ENCODE assay signal across 26 cellular contexts in genomic region chr2:39350658-39351057, GRCh38.
A peak's percentile ranks its signal among the peaks of the same experiment; 100 is the strongest.
DNase-seq lines count a peak whose midpoint lies in the region; ATAC-seq, FAIRE-seq and TF ChIP-seq lines count a peak whose summit lies in the region.
"Had no signal": no experiment of that assay in that cellular context is flagged by ENCODE, and none has a peak within 500 bp of the region (broad histone marks: within the 10 kb centered on the region; RNA-seq: fewer than 3 reads in every experiment).

No MANE protein-coding gene starts in this region.

- H3K4me3 ChIP-seq in HEK293 (ENCODE audit: low read depth, low read length) (no peak overlapping the region), psoas muscle (no peak overlapping the region), kidney (ENCODE audit: low read length in 2 of 2) (no peak overlapping the region)
- H3K4me3 ChIP-seq: BLaER1 treated with 17β-estradiol and CSF1 and Interleukin-3, amounts not matched to agents 10 nM and 100 nM; GM12878 had no signal

- H3K9me3 ChIP-seq in HEK293 (ENCODE audit: control insufficient read depth, insufficient read depth, low read depth, low read length) (no peaks in the 10 kb centered on the region), psoas muscle (no peaks in the 10 kb centered on the region), kidney (ENCODE audit: control insufficient read depth in 1 of 2, low read length in 2 of 2) (no peaks in the 10 kb centered on the region)
- H3K9me3 ChIP-seq: BLaER1 treated with 17β-estradiol and CSF1 and Interleukin-3, amounts not matched to agents 10 nM and 100 nM; Caco-2 had no signal

- no peak for ATAC-seq in psoas muscle
- ATAC-seq: CD8-positive, alpha-beta T cell; GM12878 had no signal

- H3K27ac ChIP-seq in HEK293 (ENCODE audit: extremely low read depth, low read depth, low read length), result no peak overlapping the region
- peak overlapping the region; percentile 6 for H3K27ac ChIP-seq in psoas muscle
- H3K27ac ChIP-seq in substantia nigra (ENCODE audit: low read depth, low read length, poor library complexity, severe bottlenecking), result no peak overlapping the region
- no peak overlapping the region for H3K27ac ChIP-seq in kidney (ENCODE audit: low read depth in 2 of 2, low read length in 2 of 2)
- H3K27ac ChIP-seq: BLaER1 treated with 17β-estradiol and CSF1 and Interleukin-3, amounts not matched to agents 10 nM and 100 nM; C4-2B had no signal

- H3K36me3 ChIP-seq in HEK293 (ENCODE audit: control insufficient read depth in 2 of 2, insufficient read depth in 1 of 2, low read length in 2 of 2) (no peaks in the 10 kb centered on the region; a peak in 1 of 3 replicates), psoas muscle (ENCODE audit: insufficient read depth in 1 of 2, low read depth in 1 of 2) (peaks cover 3 to 17% of the 10 kb centered on the region in 2 donors), kidney (ENCODE audit: control insufficient read depth in 1 of 2, insufficient read depth in 2 of 2, low read length in 2 of 2) (no peaks in the 10 kb centered on the region)

- no peak overlapping the region for H3K9ac ChIP-seq in kidney (ENCODE audit: low read length in 2 of 2)
- H3K9ac ChIP-seq: BLaER1 treated with 17β-estradiol and CSF1 and Interleukin-3, amounts not matched to agents 10 nM and 100 nM had no signal

- DNase-seq in D341Med (ENCODE audit: low spot score), result peak; percentile 41
- DNase-seq in NCI-H82 treated with DMSO at 0.1 percent for 48 hours (lab: John Stamatoyannopoulos, UW; ENCODE audit: unreplicated experiment), result peak; percentile 61
- no peak for DNase-seq in psoas muscle
- no peak for DNase-seq in substantia nigra (lab: John Stamatoyannopoulos, UW)
- no peak for DNase-seq in kidney
- DNase-seq in NCI-H1105 treated with DMSO at 0.1 percent for 48 hours (lab: John Stamatoyannopoulos, UW), result no peak
- DNase-seq: 8988T; AML-193; Caco-2; Calu3; CD4-positive, alpha-beta T cell; CD8-positive, alpha-beta T cell; DMS 273 treated with DMSO at 0.1 percent for 48 hours; DMS153; DMS53; DMS79; DND-41; EL; GDM1 had no signal

- no peaks in the 10 kb centered on the region for H3K27me3 ChIP-seq in psoas muscle (ENCODE audit: insufficient read depth in 3 of 3, low read length in 2 of 3)
- H3K27me3 ChIP-seq: BLaER1 treated with 17β-estradiol and CSF1 and Interleukin-3, amounts not matched to agents 10 nM and 100 nM had no signal

- 82 to 90% (median 86%) methylated on average over 3 of the region's 3 CpGs for WGBS in psoas muscle, 3 donors

- no peak for FAIRE-seq in kidney (lab: Jason Lieb, UNC)
- FAIRE-seq: A204.1, GM12892, GM18507 had no signal

- intact Hi-C loops in psoas muscle (cut with DNase I), result no loop called here
- intact Hi-C loops in kidney (cut with DNase I), result no loop called here

- no peaks in the 10 kb centered on the region; the same call in 1 of the 2 replicates for H3K4me1 ChIP-seq in HEK293 (ENCODE audit: control insufficient read depth, insufficient read depth, low read length)
- H3K4me1 ChIP-seq in psoas muscle, result peaks cover 33% of the 10 kb centered on the region
- no peaks in the 10 kb centered on the region for H3K4me1 ChIP-seq in kidney (ENCODE audit: control insufficient read depth in 1 of 2, insufficient read depth in 1 of 2, low read depth in 1 of 2, low read length in 2 of 2)
- H3K4me1 ChIP-seq: Caco-2 had no signal

- POLR2A ChIA-PET in HEK293 (lab: Yijun Ruan, JAX), result no interaction called here

- TF ChIP-seq CTCF in HEK293 (tag by site-specific recombination; IDR thresholded peaks at IDR 0.05) (no peak), psoas muscle (IDR thresholded peaks at IDR 0.05) (no peak), kidney (IDR thresholded peaks at IDR 0.05; ENCODE audit: borderline replicate concordance, extremely low read depth, insufficient read depth) (no peak)

- CTCF ChIA-PET in HEK293 (lab: Yijun Ruan, JAX), result interaction anchor here (0.5 kb wide), 1 partner anchor 50 kb away, joined by 3 read pairs; no protein-coding TSS in a partner anchor

TF ChIP-seq in HEK293, 187 proteins besides CTCF, POLR2A, EP300 and RAD21:
- TF ChIP-seq ZBTB21 (tag by site-specific recombination; IDR thresholded peaks at IDR 0.05) (no peak), SCRT1 (tag by site-specific recombination; IDR thresholded peaks at IDR 0.05; ENCODE audit: borderline replicate concordance) (peak; percentile 80), ZNF621 (tag by site-specific recombination; IDR thresholded peaks at IDR 0.05) (no peak)

Comparison
In these comparisons a context has a peak if more than half of its experiments do, and no peak if none do; other contexts are left out.
1. DNase-seq: peak in D341Med (single experiment) and NCI-H82 treated with DMSO at 0.1 percent for 48 hours (single experiment); none in psoas muscle (0 of 2), substantia nigra (0 of 49), kidney (single experiment) and NCI-H1105 treated with DMSO at 0.1 percent for 48 hours (single experiment).